Comparison of ENCODE assay signal across 33 cellular contexts in the genomic region with DNA sequence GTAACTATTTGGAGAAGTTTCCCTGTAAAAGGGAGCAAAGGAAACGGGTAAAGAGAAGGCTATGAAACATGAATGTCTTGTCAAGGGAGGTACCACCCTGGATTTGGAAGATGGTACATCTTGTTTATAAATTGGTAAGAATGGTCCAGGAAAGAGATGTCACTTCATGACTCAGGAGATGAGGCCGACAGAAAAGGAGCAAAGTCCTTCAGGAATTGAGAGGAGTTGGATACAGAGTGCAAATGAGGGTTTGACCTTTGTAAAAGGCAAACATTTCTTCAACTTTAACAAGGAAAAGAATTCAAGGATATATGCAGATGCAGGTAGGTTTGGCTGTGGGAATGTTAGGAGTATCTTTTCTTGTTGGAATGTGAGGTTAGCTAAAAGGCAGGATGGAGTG. TPM values are rescaled to one million over a fixed set of nuclear protein-coding genes. Genes with fewer than 3 reads are reported as not detected.
"Had no signal": no experiment of that assay in that cellular context is flagged by ENCODE, and none has a peak within 500 bp of the region (broad histone marks: within the 10 kb centered on the region; RNA-seq: fewer than 3 reads in every experiment).

No MANE protein-coding gene starts in this region.

- H3K36me3 ChIP-seq: breast epithelium had no signal

- H3K9me3 ChIP-seq: adrenal gland, body of pancreas, breast epithelium, Peyer's patch had no signal

- ATAC-seq: activated CD8-positive, alpha-beta memory T cell treated with anti-CD3 and anti-CD28 coated beads, Interleukin-2, amount 10 ng/mL, durations not matched to agents 7 days and 5 days; activated T-helper 17 cell treated with anti-CD3 and anti-CD28 coated beads, Interleukin-2, amount 50 U/mL, for 72 hours; body of pancreas; K562; PC-3 had no signal

- H3K27me3 Mint-ChIP-seq: activated CD4-positive, alpha-beta memory T cell treated with anti-CD3 and anti-CD28 coated beads, Interleukin-2, amount 10 ng/mL, durations not matched to agents 7 days and 5 days; activated CD8-positive, alpha-beta memory T cell treated with anti-CD3 and anti-CD28 coated beads, Interleukin-2, amount 10 ng/mL, durations not matched to agents 7 days and 5 days; activated naive CD8-positive, alpha-beta T cell treated with anti-CD3 and anti-CD28 coated beads, Interleukin-2, amount 10 ng/mL, durations not matched to agents 7 days and 5 days; activated T-helper 17 cell treated with anti-CD3 and anti-CD28 coated beads, Interleukin-2, amount 50 U/mL, for 72 hours had no signal

- H3K4me3 Mint-ChIP-seq: activated CD4-positive, alpha-beta memory T cell treated with anti-CD3 and anti-CD28 coated beads, Interleukin-2, amount 10 ng/mL, durations not matched to agents 7 days and 5 days; activated CD8-positive, alpha-beta memory T cell treated with anti-CD3 and anti-CD28 coated beads, Interleukin-2, amount 10 ng/mL, durations not matched to agents 7 days and 5 days; activated naive CD8-positive, alpha-beta T cell treated with anti-CD3 and anti-CD28 coated beads, Interleukin-2, amount 10 ng/mL, durations not matched to agents 7 days and 5 days; activated T-helper 17 cell treated with anti-CD3 and anti-CD28 coated beads, Interleukin-2, amount 50 U/mL, for 72 hours had no signal

- H3K4me1 ChIP-seq: adrenal gland, body of pancreas, breast epithelium, Peyer's patch had no signal

- DNase-seq: activated CD4-positive, alpha-beta memory T cell treated with anti-CD3 and anti-CD28 coated beads, Interleukin-2, amount 10 ng/mL, durations not matched to agents 7 days and 5 days; activated CD4-positive, alpha-beta T cell treated with anti-CD3 and anti-CD28 coated beads for 1 hour; activated CD4-positive, alpha-beta T cell treated with anti-CD3 and anti-CD28 coated beads for 48 hours; activated CD4-positive, CD25-positive, alpha-beta regulatory T cell; activated CD8-positive, alpha-beta memory T cell treated with anti-CD3 and anti-CD28 coated beads for 24 hours; activated CD8-positive, alpha-beta memory T cell treated with anti-CD3 and anti-CD28 coated beads, Interleukin-2, amount 10 ng/mL, durations not matched to agents 7 days and 5 days; activated CD8-positive, alpha-beta memory T cell treated with anti-CD3 and anti-CD28 coated beads, Interleukin-2, amount 50 U/mL, for 48 hours; activated effector memory CD4-positive, alpha-beta T cell treated with anti-CD3 and anti-CD28 coated beads, Interleukin-2, amount 50 U/mL, for 16 hours; activated naive CD4-positive, alpha-beta T cell; activated naive CD4-positive, alpha-beta T cell treated with anti-CD3 and anti-CD28 coated beads, Interleukin-2, amount 50 U/mL, for 16 hours; activated naive CD8-positive, alpha-beta T cell treated with anti-CD3 and anti-CD28 coated beads, Interleukin-2, amount 10 ng/mL, durations not matched to agents 7 days and 5 days; activated T-cell treated with anti-CD3 and anti-CD28 coated beads, Interleukin-2, amount 50 U/mL, for 48 hours; adrenal gland; body of pancreas; NCI-H1105; NCI-H1417 treated with DMSO at 0.1 percent for 48 hours; NCI-H187 treated with DMSO at 0.1 percent for 48 hours; NCI-H2081; NCI-H510A; NCI-H526; NCI-H748 treated with DMSO at 0.1 percent for 48 hours; NK-92 treated with Interleukin-12 subunit alpha and Interleukin-12 subunit beta, amount 100 ng/mL, for 24 hours; PC-3; Peyer's patch; RPMI8226; SIG-M5; T1000; WERI-Rb-1 had no signal

- H3K4me3 ChIP-seq: adrenal gland, body of pancreas, breast epithelium, K562, Peyer's patch had no signal

- H3K9me3 Mint-ChIP-seq: activated naive CD8-positive, alpha-beta T cell treated with anti-CD3 and anti-CD28 coated beads, Interleukin-2, amount 10 ng/mL, durations not matched to agents 7 days and 5 days; activated T-helper 17 cell treated with anti-CD3 and anti-CD28 coated beads, Interleukin-2, amount 50 U/mL, for 72 hours had no signal

- H3K4me1 Mint-ChIP-seq: activated CD4-positive, alpha-beta memory T cell treated with anti-CD3 and anti-CD28 coated beads, Interleukin-2, amount 10 ng/mL, durations not matched to agents 7 days and 5 days; activated naive CD8-positive, alpha-beta T cell treated with anti-CD3 and anti-CD28 coated beads, Interleukin-2, amount 10 ng/mL, durations not matched to agents 7 days and 5 days; activated T-helper 17 cell treated with anti-CD3 and anti-CD28 coated beads, Interleukin-2, amount 50 U/mL, for 72 hours had no signal

- H3K27ac Mint-ChIP-seq: activated CD4-positive, alpha-beta memory T cell treated with anti-CD3 and anti-CD28 coated beads, Interleukin-2, amount 10 ng/mL, durations not matched to agents 7 days and 5 days; activated CD8-positive, alpha-beta memory T cell treated with anti-CD3 and anti-CD28 coated beads, Interleukin-2, amount 10 ng/mL, durations not matched to agents 7 days and 5 days; activated naive CD8-positive, alpha-beta T cell treated with anti-CD3 and anti-CD28 coated beads, Interleukin-2, amount 10 ng/mL, durations not matched to agents 7 days and 5 days; activated T-helper 17 cell treated with anti-CD3 and anti-CD28 coated beads, Interleukin-2, amount 50 U/mL, for 72 hours had no signal

RNA-seq across cellular contexts. Expression of gene GALNT8, which starts 40.5 kb away (rescaled TPM):
- total RNA-seq: M059J, PC-3, SK-MEL-5 had no signal
